ENCODE assay signal across 7 cellular contexts in the genomic region with DNA sequence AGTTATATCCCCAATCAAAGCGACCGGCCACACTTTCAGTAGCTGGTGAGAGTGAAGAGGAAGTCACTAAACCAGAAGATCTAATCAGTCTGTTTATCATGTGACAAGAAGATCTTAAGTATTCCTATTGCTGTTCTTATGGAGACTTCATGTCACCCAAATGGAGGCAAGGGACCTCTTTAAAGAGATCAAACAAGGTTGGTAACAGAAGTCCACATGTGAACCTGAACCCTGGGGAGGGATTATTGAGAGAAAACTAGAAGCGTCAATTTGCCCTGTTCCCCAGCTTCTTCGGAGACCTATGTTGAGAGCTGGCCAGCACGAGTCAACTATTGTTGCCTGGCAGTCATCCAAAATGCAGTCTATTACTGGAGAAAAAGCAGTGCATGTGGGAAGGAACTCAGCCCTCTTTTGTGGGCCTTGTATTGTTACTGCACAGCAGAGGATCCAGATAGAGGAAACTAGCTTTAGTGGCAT.
DNase-seq lines count a peak whose midpoint lies in the region; ATAC-seq lines count a peak whose summit lies in the region.

No MANE protein-coding gene starts in this region.

- no peak for DNase-seq in T-helper 17 cell
- peak; percentile 22 for DNase-seq in glomerular visceral epithelial cell (ENCODE audit: extremely low spot score)
- no peak for DNase-seq in iPS-NIHi7 (ENCODE audit: extremely low spot score)
- DNase-seq in dedifferentiated amniotic fluid mesenchymal stem cell (ENCODE audit: extremely low spot score), result no peak

- peaks cover 31% of the 10 kb centered on the region for H3K4me1 Mint-ChIP-seq in T-helper 17 cell

- peak overlapping the region; percentile 83 for H3K4me3 Mint-ChIP-seq in T-helper 17 cell

- H3K36me3 Mint-ChIP-seq in T-helper 17 cell (ENCODE audit: low read depth), result peaks cover 3% of the 10 kb centered on the region

- ATAC-seq in GM18511 (IDR thresholded peaks at IDR 0.05; ENCODE audit: unreplicated experiment) (peak; percentile 54), HG03342 (IDR thresholded peaks at IDR 0.05; ENCODE audit: unreplicated experiment) (peak; percentile 32), T-helper 17 cell (peak; percentile 62), HG02884 (IDR thresholded peaks at IDR 0.05; ENCODE audit: unreplicated experiment) (no peak)

- no peaks in the 10 kb centered on the region for H3K27me3 Mint-ChIP-seq in T-helper 17 cell

- no peaks in the 10 kb centered on the region for H3K9me3 ChIP-seq in T-helper 17 cell (ENCODE audit: control insufficient read depth, low read length, poor library complexity, severe bottlenecking)

- H3K27ac Mint-ChIP-seq in T-helper 17 cell, result peak overlapping the region; percentile 73
